ENCODE assay signal across 27 cellular contexts in the genomic region with DNA sequence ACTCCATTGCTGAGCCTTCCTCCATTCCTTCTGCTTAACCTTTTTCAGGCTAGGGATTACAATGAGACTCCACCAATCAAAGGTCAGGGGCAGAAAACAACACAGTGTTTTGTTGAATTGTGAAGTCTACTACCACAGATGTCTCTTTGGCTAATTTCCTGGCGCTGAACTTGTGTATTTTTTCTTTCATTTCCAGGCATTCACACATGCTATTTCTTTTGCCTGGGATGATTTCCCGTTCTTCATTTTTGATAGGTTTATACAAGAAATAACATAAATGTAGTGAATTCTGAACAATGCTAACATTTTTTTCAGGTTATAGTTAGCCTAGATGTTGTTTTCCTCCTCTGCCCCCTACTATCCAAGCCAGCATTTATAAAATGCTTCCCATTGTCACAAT.
"Had no signal": no experiment of that assay in that cellular context is flagged by ENCODE, and none has a peak within 500 bp of the region (broad histone marks: within the 10 kb centered on the region; RNA-seq: fewer than 3 reads in every experiment).

No MANE protein-coding gene starts in this region.

- H3K4me1 Mint-ChIP-seq: activated B cell treated with CpG ODN at 0.5 μM for 24 hours; activated CD4-positive, alpha-beta T cell treated with anti-CD3 and anti-CD28 coated beads for 36 hours; activated naive CD8-positive, alpha-beta T cell treated with anti-CD3 and anti-CD28 coated beads, Interleukin-2, amount 10 ng/mL, durations not matched to agents 7 days and 5 days had no signal

- H3K4me2 ChIP-seq: hepatocyte had no signal

- DNase-seq: activated B cell treated with CpG ODN at 0.5 μM for 24 hours; activated CD4-positive, alpha-beta memory T cell treated with anti-CD3 and anti-CD28 coated beads for 36 hours; activated CD4-positive, alpha-beta T cell treated with anti-CD3 and anti-CD28 coated beads for 36 hours; activated effector memory CD4-positive, alpha-beta T cell treated with Interleukin-2 at 50 U/mL for 16 hours; activated naive CD4-positive, alpha-beta T cell treated with anti-CD3 and anti-CD28 coated beads for 36 hours; activated naive CD8-positive, alpha-beta T cell treated with anti-CD3 and anti-CD28 coated beads, Interleukin-2, amount 10 ng/mL, durations not matched to agents 7 days and 5 days; activated T-cell treated with anti-CD3 and anti-CD28 coated beads, Interleukin-2, amount 50 U/mL, for 48 hours; amniotic stem cell; cerebellar nuclear complex; effector CD8-positive, alpha-beta T cell; foreskin melanocyte; glutamatergic neuron; left ventricle myocardium superior; mammary epithelial cell; stimulated activated CD4-positive, alpha-beta T cell treated with anti-CD3 and anti-CD28 coated beads, Interleukin-4, amount 100 ng/mL, for 24 hours; T1000; transverse colon; uterus had no signal

- FAIRE-seq: bronchial epithelial cell, endothelial cell of umbilical vein had no signal

- H3K4me3 Mint-ChIP-seq: activated B cell treated with CpG ODN at 0.5 μM for 24 hours; activated CD4-positive, alpha-beta memory T cell treated with anti-CD3 and anti-CD28 coated beads for 36 hours; activated CD4-positive, alpha-beta T cell treated with anti-CD3 and anti-CD28 coated beads for 36 hours; activated naive CD4-positive, alpha-beta T cell treated with anti-CD3 and anti-CD28 coated beads for 36 hours; activated naive CD8-positive, alpha-beta T cell treated with anti-CD3 and anti-CD28 coated beads, Interleukin-2, amount 10 ng/mL, durations not matched to agents 7 days and 5 days; natural killer cell treated with Interleukin-12 subunit alpha and Interleukin-12 subunit beta and Interleukin-15 and Interleukin-18, amount 100 ng/mL, for 72 hours; stimulated activated naive CD8-positive, alpha-beta T cell treated with anti-CD3 and anti-CD28 coated beads, Interleukin-15, Interleukin-2, amounts not matched to agents 100 ng/mL and 50 ng/mL, for 24 hours; T-helper 1 cell treated with Interleukin-12 subunit alpha and Interleukin-12 subunit beta and Interleukin-4 antibody, amounts not matched to agents 30 μg/mL and 1 μg/mL, for 36 hours had no signal

- H3K9me3 Mint-ChIP-seq: activated naive CD4-positive, alpha-beta T cell treated with anti-CD3 and anti-CD28 coated beads for 36 hours; activated naive CD8-positive, alpha-beta T cell treated with anti-CD3 and anti-CD28 coated beads, Interleukin-2, amount 10 ng/mL, durations not matched to agents 7 days and 5 days; stimulated activated naive CD8-positive, alpha-beta T cell treated with anti-CD3 and anti-CD28 coated beads, Interleukin-15, Interleukin-2, amounts not matched to agents 100 ng/mL and 50 ng/mL, for 24 hours had no signal

- H3K27ac ChIP-seq: hepatocyte, suprapubic skin, transverse colon, uterus had no signal

- H3K27me3 ChIP-seq: hepatocyte, suprapubic skin, transverse colon, uterus had no signal

- H3K36me3 Mint-ChIP-seq: activated CD4-positive, alpha-beta memory T cell treated with anti-CD3 and anti-CD28 coated beads for 36 hours; activated naive CD8-positive, alpha-beta T cell treated with anti-CD3 and anti-CD28 coated beads, Interleukin-2, amount 10 ng/mL, durations not matched to agents 7 days and 5 days had no signal

- H3K9me3 ChIP-seq: suprapubic skin, transverse colon, uterus had no signal

- H3K27me3 Mint-ChIP-seq: activated B cell treated with CpG ODN at 0.5 μM for 24 hours; activated CD4-positive, alpha-beta memory T cell treated with anti-CD3 and anti-CD28 coated beads for 36 hours; activated CD4-positive, alpha-beta T cell treated with anti-CD3 and anti-CD28 coated beads for 36 hours; activated naive CD8-positive, alpha-beta T cell treated with anti-CD3 and anti-CD28 coated beads, Interleukin-2, amount 10 ng/mL, durations not matched to agents 7 days and 5 days; stimulated activated naive CD8-positive, alpha-beta T cell treated with anti-CD3 and anti-CD28 coated beads, Interleukin-15, Interleukin-2, amounts not matched to agents 100 ng/mL and 50 ng/mL, for 24 hours had no signal

- H2AFZ ChIP-seq: hepatocyte had no signal

- ATAC-seq: activated CD4-positive, alpha-beta T cell treated with anti-CD3 and anti-CD28 coated beads for 36 hours; esophagus mucosa; left ventricle myocardium superior; natural killer cell treated with Interleukin-12 subunit alpha and Interleukin-12 subunit beta and Interleukin-15 and Interleukin-18, amount 100 ng/mL, for 72 hours had no signal

- H3K36me3 ChIP-seq: suprapubic skin, transverse colon, uterus had no signal

- H3K27ac Mint-ChIP-seq: activated B cell treated with CpG ODN at 0.5 μM for 24 hours; activated CD4-positive, alpha-beta memory T cell treated with anti-CD3 and anti-CD28 coated beads for 36 hours; activated CD4-positive, alpha-beta T cell treated with anti-CD3 and anti-CD28 coated beads for 36 hours; activated naive CD4-positive, alpha-beta T cell treated with anti-CD3 and anti-CD28 coated beads for 36 hours; activated naive CD8-positive, alpha-beta T cell treated with anti-CD3 and anti-CD28 coated beads, Interleukin-2, amount 10 ng/mL, durations not matched to agents 7 days and 5 days; natural killer cell treated with Interleukin-12 subunit alpha and Interleukin-12 subunit beta and Interleukin-15 and Interleukin-18, amount 100 ng/mL, for 72 hours; progenitor cell of endocrine pancreas; stimulated activated naive CD8-positive, alpha-beta T cell treated with anti-CD3 and anti-CD28 coated beads, Interleukin-15, Interleukin-2, amounts not matched to agents 100 ng/mL and 50 ng/mL, for 24 hours; T-helper 1 cell treated with Interleukin-12 subunit alpha and Interleukin-12 subunit beta and Interleukin-4 antibody, amounts not matched to agents 30 μg/mL and 1 μg/mL, for 36 hours had no signal

- H3K79me2 ChIP-seq: hepatocyte had no signal

- H3K4me1 ChIP-seq: suprapubic skin, transverse colon, uterus had no signal

- H3K4me3 ChIP-seq: hepatocyte, suprapubic skin, transverse colon, uterus had no signal
